29 cellular contexts compared by ENCODE assay signal in genomic region chr9:70495514-70495913, GRCh38.
DNase-seq lines count a peak whose midpoint lies in the region; ATAC-seq, FAIRE-seq and TF ChIP-seq lines count a peak whose summit lies in the region.
"Had no signal": no experiment of that assay in that cellular context is flagged by ENCODE, and none has a peak within 500 bp of the region (broad histone marks: within the 10 kb centered on the region; RNA-seq: fewer than 3 reads in every experiment).

No MANE protein-coding gene starts in this region.

- no peak for FAIRE-seq in astrocyte (lab: Jason Lieb, UNC)
- FAIRE-seq: A549, GM12891 had no signal

- ATAC-seq in heart right ventricle (peak in 2 of 8 donors; percentile 12 to 27), right cardiac atrium (peak; percentile 36 to 44), GM19328 (IDR thresholded peaks at IDR 0.05; ENCODE audit: unreplicated experiment) (no peak), HG02798 (IDR thresholded peaks at IDR 0.05; ENCODE audit: poor library complexity, unreplicated experiment) (no peak)
- ATAC-seq: body of pancreas, left lung, sciatic nerve had no signal

- H3K4me3 ChIP-seq in heart right ventricle (no peak overlapping the region), right atrium auricular region (no peak overlapping the region), astrocyte (ENCODE audit: insufficient read depth, low read depth, low read length) (no peak overlapping the region), right cardiac atrium (ENCODE audit: low read length) (no peak overlapping the region)
- H3K4me3 ChIP-seq: A549, body of pancreas, left lung, stomach, thyroid gland, vagina had no signal

- H3K79me2 ChIP-seq in astrocyte (ENCODE audit: insufficient read depth, low read length) = no peaks in the 10 kb centered on the region

- peak overlapping the region; percentile 10 for H2AFZ ChIP-seq in astrocyte (ENCODE audit: low read depth, low read length)

- DNase-seq in heart right ventricle (no peak), right atrium auricular region (ENCODE audit: low spot score) (no peak), astrocyte (ENCODE audit: low read depth) (no peak), right cardiac atrium (no peak), SW 1271 (lab: John Stamatoyannopoulos, UW) (no peak), hypothalamus (lab: John Stamatoyannopoulos, UW) (no peak)
- DNase-seq: activated B cell treated with CpG ODN at 0.5 μM for 24 hours; activated naive CD4-positive, alpha-beta T cell; activated T-cell treated with anti-CD3 and anti-CD28 coated beads, Interleukin-2, amount 50 U/mL, for 24 hours; body of pancreas; cerebellar nuclear complex; DMS153; H9; Karpas-422; left lung; NCI-H1436; NCI-H2081 treated with DMSO at 0.1 percent for 48 hours; NCI-H345; NCI-H69; stimulated activated CD8-positive, alpha-beta memory T cell treated with anti-CD3 and anti-CD28 coated beads, Interleukin-4, amount 100 ng/mL, for 48 hours; stomach; thyroid gland had no signal

- H3K9ac ChIP-seq in astrocyte (ENCODE audit: low read length) = no peak overlapping the region

- H3K27ac Mint-ChIP-seq in astrocyte (ENCODE audit: unreplicated experiment) = no peak overlapping the region
- H3K27ac Mint-ChIP-seq: activated B cell treated with CpG ODN at 0.5 μM for 24 hours; activated T-cell treated with anti-CD3 and anti-CD28 coated beads, Interleukin-2, amount 50 U/mL, for 24 hours; H9 had no signal

- H3K27ac ChIP-seq in heart right ventricle (peak overlapping the region in 6 of 10 donors; percentile 36 to 75 (median 56)), right atrium auricular region (no peak overlapping the region), astrocyte (ENCODE audit: low read depth, low read length) (no peak overlapping the region), right cardiac atrium (ENCODE audit: low read length) (peak overlapping the region; percentile 66)
- H3K27ac ChIP-seq: A549, body of pancreas, HL-60, left lung, vagina had no signal

- intact Hi-C loops in heart right ventricle (cut with DNase I) = loop anchor here in 2 of 10 donors (10.0 kb wide), 2 partner anchors 69 to 141 kb away; no protein-coding TSS in a partner anchor
- intact Hi-C loops in right cardiac atrium (cut with DNase I) = loop anchor here in 1 of 4 donors (10.0 kb wide), 1 partner anchor 141 kb away; no protein-coding TSS in a partner anchor

- peaks cover 27% of the 10 kb centered on the region for H3K27me3 Mint-ChIP-seq in astrocyte (ENCODE audit: low read depth, unreplicated experiment)

- H3K27me3 ChIP-seq in heart right ventricle (no peaks in the 10 kb centered on the region), right atrium auricular region (no peaks in the 10 kb centered on the region), astrocyte (ENCODE audit: insufficient read depth, low read length) (no peaks in the 10 kb centered on the region), right cardiac atrium (ENCODE audit: control insufficient read depth, insufficient read depth) (no peaks in the 10 kb centered on the region)
- H3K27me3 ChIP-seq: body of pancreas, left lung, stomach, thyroid gland, vagina had no signal

- no peaks in the 10 kb centered on the region for H3K4me1 Mint-ChIP-seq in astrocyte (ENCODE audit: low read depth, unreplicated experiment)

- peaks cover 15 to 53% (median 41%) of the 10 kb centered on the region in 9 donors for H3K4me1 ChIP-seq in heart right ventricle
- peaks cover 0 to 40% of the 10 kb centered on the region in 2 donors for H3K4me1 ChIP-seq in right atrium auricular region
- H3K4me1 ChIP-seq in astrocyte (ENCODE audit: insufficient read depth, low read length) = no peaks in the 10 kb centered on the region
- peaks cover 24% of the 10 kb centered on the region for H3K4me1 ChIP-seq in right cardiac atrium (ENCODE audit: control insufficient read depth, insufficient read depth, low read length)
- H3K4me1 ChIP-seq: body of pancreas had no signal

- H3K9me3 ChIP-seq in heart right ventricle (no peaks in the 10 kb centered on the region), right atrium auricular region (no peaks in the 10 kb centered on the region), astrocyte (ENCODE audit: insufficient read depth, low read depth, low read length) (no peaks in the 10 kb centered on the region), right cardiac atrium (ENCODE audit: control insufficient read depth, low read length) (no peaks in the 10 kb centered on the region)
- H3K9me3 ChIP-seq: A549, body of pancreas, left lung, stomach, thyroid gland, vagina had no signal

- H3K36me3 ChIP-seq in heart right ventricle (no peaks in the 10 kb centered on the region), right atrium auricular region (no peaks in the 10 kb centered on the region), astrocyte (ENCODE audit: insufficient read depth, low read length) (no peaks in the 10 kb centered on the region)
- H3K36me3 ChIP-seq: left lung, stomach, thyroid gland, vagina had no signal

- H4K20me1 ChIP-seq in astrocyte (ENCODE audit: insufficient read depth, low read length) = no peaks in the 10 kb centered on the region

- TF ChIP-seq CTCF in heart right ventricle (IDR thresholded peaks at IDR 0.05) (no peak), right atrium auricular region (IDR thresholded peaks at IDR 0.05) (no peak), astrocyte (IDR thresholded peaks at IDR 0.05; ENCODE audit: insufficient read depth, low read depth, low read length) (no peak)

- H3K4me2 ChIP-seq in astrocyte (ENCODE audit: low read length) = no peak overlapping the region
- H3K4me2 ChIP-seq: A549 had no signal

- H3K4me3 Mint-ChIP-seq in astrocyte (ENCODE audit: unreplicated experiment) = no peak overlapping the region
- H3K4me3 Mint-ChIP-seq: activated B cell treated with CpG ODN at 0.5 μM for 24 hours; activated T-cell treated with anti-CD3 and anti-CD28 coated beads, Interleukin-2, amount 50 U/mL, for 24 hours; H9 had no signal

- H3K36me3 Mint-ChIP-seq in astrocyte (ENCODE audit: low read depth, unreplicated experiment) = no peaks in the 10 kb centered on the region

- no peaks in the 10 kb centered on the region for H3K9me3 Mint-ChIP-seq in astrocyte (ENCODE audit: unreplicated experiment)
- H3K9me3 Mint-ChIP-seq: activated B cell treated with CpG ODN at 0.5 μM for 24 hours; activated T-cell treated with anti-CD3 and anti-CD28 coated beads, Interleukin-2, amount 50 U/mL, for 24 hours; H9 had no signal

- 82 to 88% methylated on average over 6 of the region's 6 CpGs for WGBS in heart right ventricle, 2 donors
- 73% methylated on average over 6 of the region's 6 CpGs for WGBS in right cardiac atrium

Comparison
In these comparisons a context has a peak if more than half of its experiments do, and no peak if none do; other contexts are left out.
1. H3K27ac ChIP-seq: peak in heart right ventricle (6 of 10) and right cardiac atrium (single experiment); none in right atrium auricular region (0 of 2) and astrocyte (single experiment).
2. ATAC-seq: peak in right cardiac atrium (2 of 2); none in GM19328 (single experiment) and HG02798 (single experiment).